In the genomic region with DNA sequence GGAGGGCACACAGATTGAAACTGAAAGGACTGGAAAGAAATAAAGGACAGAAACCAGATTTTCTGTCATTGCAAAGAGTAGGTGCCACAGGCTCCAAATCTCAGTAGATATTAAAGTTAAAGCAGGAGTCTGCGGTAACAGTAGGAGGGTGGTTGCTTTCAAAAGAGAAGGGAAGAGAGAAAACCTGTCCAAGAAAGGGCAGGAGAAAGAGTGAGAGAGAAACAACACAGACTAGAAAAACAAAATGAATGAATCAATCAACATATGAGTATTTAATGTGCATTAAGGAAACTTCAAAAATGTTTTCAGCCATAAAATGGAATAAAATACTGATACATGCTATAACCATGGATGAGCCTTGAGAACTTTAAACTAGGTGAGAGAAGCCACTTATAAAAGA, we compare ENCODE assay signal across 1 cellular context.
TF ChIP-seq lines count a peak whose summit lies in the region.

No MANE protein-coding gene starts in this region.

TF ChIP-seq in GM23338, 12 proteins besides CTCF, POLR2A, EP300 and RAD21:
- TF ChIP-seq ZNF462 (CRISPR knock-in tag; IDR thresholded peaks at IDR 0.05) (no peak), ZNF114 (CRISPR knock-in tag; IDR thresholded peaks at IDR 0.05) (no peak), STAT1 (IDR thresholded peaks at IDR 0.05; ENCODE audit: unreplicated experiment) (no peak), JUNB (IDR thresholded peaks at IDR 0.05; ENCODE audit: unreplicated experiment) (no peak), EZH2 (IDR thresholded peaks at IDR 0.05; ENCODE audit: low read depth, unreplicated experiment) (no peak), ZNF331 (CRISPR knock-in tag; IDR thresholded peaks at IDR 0.05; ENCODE audit: low read depth) (no peak), POLR2AphosphoS5 (IDR thresholded peaks at IDR 0.05; ENCODE audit: low read depth) (no peak), NANOG (IDR thresholded peaks at IDR 0.05; ENCODE audit: borderline replicate concordance) (no peak), EZH2phosphoT487 (IDR thresholded peaks at IDR 0.05; ENCODE audit: unreplicated experiment) (no peak)
- TF ChIP-seq, protein P1, sequence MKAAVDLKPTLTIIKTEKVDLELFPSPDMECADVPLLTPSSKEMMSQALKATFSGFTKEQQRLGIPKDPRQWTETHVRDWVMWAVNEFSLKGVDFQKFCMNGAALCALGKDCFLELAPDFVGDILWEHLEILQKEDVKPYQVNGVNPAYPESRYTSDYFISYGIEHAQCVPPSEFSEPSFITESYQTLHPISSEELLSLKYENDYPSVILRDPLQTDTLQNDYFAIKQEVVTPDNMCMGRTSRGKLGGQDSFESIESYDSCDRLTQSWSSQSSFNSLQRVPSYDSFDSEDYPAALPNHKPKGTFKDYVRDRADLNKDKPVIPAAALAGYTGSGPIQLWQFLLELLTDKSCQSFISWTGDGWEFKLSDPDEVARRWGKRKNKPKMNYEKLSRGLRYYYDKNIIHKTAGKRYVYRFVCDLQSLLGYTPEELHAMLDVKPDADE (IDR thresholded peaks at IDR 0.05) = no peak
- TF ChIP-seq, protein P2, sequence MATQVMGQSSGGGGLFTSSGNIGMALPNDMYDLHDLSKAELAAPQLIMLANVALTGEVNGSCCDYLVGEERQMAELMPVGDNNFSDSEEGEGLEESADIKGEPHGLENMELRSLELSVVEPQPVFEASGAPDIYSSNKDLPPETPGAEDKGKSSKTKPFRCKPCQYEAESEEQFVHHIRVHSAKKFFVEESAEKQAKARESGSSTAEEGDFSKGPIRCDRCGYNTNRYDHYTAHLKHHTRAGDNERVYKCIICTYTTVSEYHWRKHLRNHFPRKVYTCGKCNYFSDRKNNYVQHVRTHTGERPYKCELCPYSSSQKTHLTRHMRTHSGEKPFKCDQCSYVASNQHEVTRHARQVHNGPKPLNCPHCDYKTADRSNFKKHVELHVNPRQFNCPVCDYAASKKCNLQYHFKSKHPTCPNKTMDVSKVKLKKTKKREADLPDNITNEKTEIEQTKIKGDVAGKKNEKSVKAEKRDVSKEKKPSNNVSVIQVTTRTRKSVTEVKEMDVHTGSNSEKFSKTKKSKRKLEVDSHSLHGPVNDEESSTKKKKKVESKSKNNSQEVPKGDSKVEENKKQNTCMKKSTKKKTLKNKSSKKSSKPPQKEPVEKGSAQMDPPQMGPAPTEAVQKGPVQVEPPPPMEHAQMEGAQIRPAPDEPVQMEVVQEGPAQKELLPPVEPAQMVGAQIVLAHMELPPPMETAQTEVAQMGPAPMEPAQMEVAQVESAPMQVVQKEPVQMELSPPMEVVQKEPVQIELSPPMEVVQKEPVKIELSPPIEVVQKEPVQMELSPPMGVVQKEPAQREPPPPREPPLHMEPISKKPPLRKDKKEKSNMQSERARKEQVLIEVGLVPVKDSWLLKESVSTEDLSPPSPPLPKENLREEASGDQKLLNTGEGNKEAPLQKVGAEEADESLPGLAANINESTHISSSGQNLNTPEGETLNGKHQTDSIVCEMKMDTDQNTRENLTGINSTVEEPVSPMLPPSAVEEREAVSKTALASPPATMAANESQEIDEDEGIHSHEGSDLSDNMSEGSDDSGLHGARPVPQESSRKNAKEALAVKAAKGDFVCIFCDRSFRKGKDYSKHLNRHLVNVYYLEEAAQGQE (IDR thresholded peaks at IDR 0.05; ENCODE audit: unreplicated experiment) = no peak
